ENCODE assay signal across 8 cellular contexts in genomic region chr4:127604949-127605709, GRCh38. TPM values are rescaled to one million over a fixed set of nuclear protein-coding genes. Genes with fewer than 3 reads are reported as not detected.
DNase-seq lines count a peak whose midpoint lies in the region; ATAC-seq, FAIRE-seq and TF ChIP-seq lines count a peak whose summit lies in the region.

No MANE protein-coding gene starts in this region.

- no peak for TF ChIP-seq EP300 in sigmoid colon (IDR thresholded peaks at IDR 0.05)

- H2AFZ ChIP-seq in keratinocyte (ENCODE audit: control insufficient read depth, low read length), result peak overlapping the region; percentile 34

- no peak overlapping the region for H3K9ac ChIP-seq in keratinocyte (ENCODE audit: control insufficient read depth, extremely low read depth, insufficient read depth, low read length)

- H3K9me3 ChIP-seq in adrenal gland (replicated peaks in 1 of 3) (peaks cover 0 to 3% (median 0%) of the 10 kb centered on the region in 3 donors), keratinocyte (ENCODE audit: control insufficient read depth, low read depth, low read length) (no peaks in the 10 kb centered on the region), sigmoid colon (no peaks in the 10 kb centered on the region)

- peaks cover 3% of the 10 kb centered on the region for H3K27me3 ChIP-seq in adrenal gland
- peaks cover 8% of the 10 kb centered on the region for H3K27me3 ChIP-seq in keratinocyte (ENCODE audit: control insufficient read depth, extremely low read depth, insufficient read depth, low read length)
- peaks cover 0 to 6% (median 0%) of the 10 kb centered on the region in 3 donors for H3K27me3 ChIP-seq in sigmoid colon

- intact Hi-C loops in adrenal gland (cut with DNase I), result loop anchor here (2.0 to 5.0 kb wide), 2 partner anchors 127 to 128 kb away; partner anchors contain the start of gene SLC25A31 (in 1 of the 2)
- intact Hi-C loops in sigmoid colon (cut with DNase I), result no loop called here

- DNase-seq in ELF-1 (ENCODE audit: low read depth, low spot score) (peak; percentile 77), NCI-H1694 treated with DMSO at 0.1 percent for 48 hours (lab: John Stamatoyannopoulos, UW) (peak; percentile 42), adrenal gland (no peak), keratinocyte (ENCODE audit: low read depth, low spot score) (no peak), hypothalamus (lab: John Stamatoyannopoulos, UW) (no peak), sigmoid colon (no peak)

- H3K27ac ChIP-seq in adrenal gland, result no peak overlapping the region
- H3K27ac ChIP-seq in keratinocyte (ENCODE audit: control insufficient read depth, insufficient read depth, low read length), result no peak overlapping the region
- H3K27ac ChIP-seq in sigmoid colon, result no peak overlapping the region

- H3K4me2 ChIP-seq in keratinocyte (ENCODE audit: control insufficient read depth, extremely low read depth, insufficient read depth, low read depth, low read length), result peak overlapping the region; percentile 9

- FAIRE-seq in keratinocyte (lab: Jason Lieb, UNC), result no peak

- H3K4me1 ChIP-seq in adrenal gland (replicated peaks in 1 of 2), result no peaks in the 10 kb centered on the region
- H3K4me1 ChIP-seq in keratinocyte (ENCODE audit: control insufficient read depth, extremely low read depth, insufficient read depth, low read length), result peaks cover 2% of the 10 kb centered on the region
- H3K4me1 ChIP-seq in sigmoid colon, result no peaks in the 10 kb centered on the region

- ATAC-seq in GM21526 (IDR thresholded peaks at IDR 0.05; ENCODE audit: low FRiP score, unreplicated experiment) (no peak), GM19397 (IDR thresholded peaks at IDR 0.05; ENCODE audit: unreplicated experiment) (no peak)

- H3K79me2 ChIP-seq in keratinocyte (ENCODE audit: control insufficient read depth, insufficient read depth, low read length), result no peaks in the 10 kb centered on the region

- TF ChIP-seq POLR2A in adrenal gland (IDR thresholded peaks at IDR 0.05), result no peak
- TF ChIP-seq POLR2A in sigmoid colon (IDR thresholded peaks at IDR 0.05), result no peak

- no peaks in the 10 kb centered on the region for H4K20me1 ChIP-seq in keratinocyte (ENCODE audit: control insufficient read depth, extremely low read depth, insufficient read depth, low read length)

- TF ChIP-seq CTCF in adrenal gland (IDR thresholded peaks at IDR 0.05), result peak; percentile 40 to 77 (median 62)
- peak in 2 of 3 experiments; percentile 16 for TF ChIP-seq CTCF in keratinocyte (optimal IDR thresholded peaks at IDR 0.05 in 1 of 3, IDR thresholded peaks at IDR 0.05 in 1 of 3, conservative IDR thresholded peaks at IDR 0.05 in 1 of 3; ENCODE audit: extremely low read depth in 1 of 3, insufficient read depth in 2 of 3, low read length in 3 of 3)
- peak in 2 of 4 experiments; percentile 8 to 54 for TF ChIP-seq CTCF in sigmoid colon (IDR thresholded peaks at IDR 0.05)

- 9 to 19% (median 14%) methylated on average over 6 of the region's 6 CpGs for WGBS in adrenal gland, 4 donors
- WGBS in sigmoid colon, 2 donors, result 9 to 16% methylated on average over 6 of the region's 6 CpGs

- H3K9me1 ChIP-seq in keratinocyte (ENCODE audit: control insufficient read depth, extremely low read depth, insufficient read depth, low read length), result no peaks in the 10 kb centered on the region

- dilution Hi-C loops in keratinocyte (cut with MboI; ENCODE audit: extremely low pct_ligation_motif_present, low sequenced_read_pairs), result no loop called here

- H3K4me3 ChIP-seq in adrenal gland, result no peak overlapping the region
- H3K4me3 ChIP-seq in keratinocyte (ENCODE audit: control insufficient read depth in 2 of 3, extremely low read depth in 1 of 3, insufficient read depth in 2 of 3, low read depth in 1 of 3, low read length in 3 of 3), result no peak overlapping the region
- H3K4me3 ChIP-seq in sigmoid colon, result no peak overlapping the region

- H3K36me3 ChIP-seq in adrenal gland (replicated peaks in 1 of 2) (no peaks in the 10 kb centered on the region), keratinocyte (ENCODE audit: control insufficient read depth in 2 of 2, extremely low read depth in 1 of 2, insufficient read depth in 2 of 2, low read length in 2 of 2) (no peaks in the 10 kb centered on the region), sigmoid colon (no peaks in the 10 kb centered on the region)

RNA-seq across cellular contexts. Expression of gene INTU, which starts 27.6 kb away (rescaled TPM):
- total RNA-seq in adrenal gland (1 to 10 TPM; 2.5 to 8.1 (median 5.3) TPM), sigmoid colon (1 to 10 TPM; 7.6 to 10.0 (median 9.5) TPM)
- polyA plus RNA-seq in adrenal gland (1 to 10 TPM; 3.3 to 5.4 (median 4.5) TPM), keratinocyte (1.8 to 7.0 TPM (median 5.0 TPM) in 3 replicates), sigmoid colon (under 1 TPM; under 0.01 to 0.90 (median 0.23) TPM)
- 12.5 TPM for polyA plus RNA-seq in keratinocyte (2011; ENCODE audit: low read depth)
- polyA plus RNA-seq in keratinocyte (2011; cell fraction: cytosol; rRNA removed), result 0.83 and 1.9 TPM in 2 replicates
- polyA plus RNA-seq in keratinocyte (2011; cell fraction: nucleus; rRNA removed), result 20.6 and 21.9 TPM in 2 replicates
- 1.6 and 2.8 TPM in 2 replicates for polyA plus RNA-seq in keratinocyte (2012; ENCODE audit: low replicate concordance)
- 1.2 to 10.3 TPM (median 7.0 TPM) in 3 replicates for polyA minus RNA-seq in keratinocyte
- 4.4 TPM for polyA minus RNA-seq in keratinocyte (2011; cell fraction: cytosol; rRNA and poly(A)+ RNA removed)
- 8.2 and 17.9 TPM in 2 replicates for polyA minus RNA-seq in keratinocyte (2011; cell fraction: nucleus; rRNA and poly(A)+ RNA removed)

Comparison
In these comparisons a context has a peak if more than half of its experiments do, and no peak if none do; other contexts are left out.
1. DNase-seq: peak in ELF-1 (single experiment) and NCI-H1694 treated with DMSO at 0.1 percent for 48 hours (single experiment); none in adrenal gland (0 of 7), keratinocyte (single experiment), hypothalamus (0 of 51) and sigmoid colon (single experiment).